In the genomic region with DNA sequence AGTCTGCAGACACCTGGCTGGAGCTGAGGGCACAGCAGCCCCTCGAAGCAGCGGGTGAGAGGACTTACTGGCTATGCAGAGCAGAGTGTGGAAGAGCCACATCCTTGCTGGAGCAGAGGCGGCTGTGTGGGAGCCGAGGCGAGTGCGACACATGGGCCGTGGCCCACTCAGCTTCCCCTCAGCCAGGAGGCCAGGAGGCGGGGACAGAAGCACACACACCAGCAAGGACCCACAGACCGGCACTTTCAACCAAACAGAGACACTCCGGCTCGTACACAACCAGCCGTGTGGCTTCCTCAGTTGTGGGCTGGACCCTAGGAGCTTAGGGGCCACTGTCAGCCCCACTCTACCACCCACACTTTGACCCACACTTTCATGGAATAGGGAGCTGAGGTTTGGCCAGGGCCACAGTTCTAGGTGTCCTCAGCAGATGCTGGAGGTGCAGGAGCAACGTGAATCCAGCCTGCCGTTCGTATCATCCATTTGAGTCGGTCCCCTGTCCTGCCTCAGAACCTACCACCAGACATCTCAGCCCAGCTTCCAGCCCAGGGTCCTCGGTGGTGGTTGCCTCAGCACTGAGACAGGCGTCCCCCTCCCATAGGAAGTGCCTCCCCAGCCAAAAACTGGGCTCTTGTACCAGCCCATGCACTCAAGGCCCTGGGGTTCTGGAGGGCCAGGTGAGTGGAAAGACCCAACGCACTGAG, we compare ENCODE assay signal across 8 cellular contexts. TPM values are rescaled to one million over a fixed set of nuclear protein-coding genes. Genes with fewer than 3 reads are reported as not detected.
DNase-seq lines count a peak whose midpoint lies in the region; ATAC-seq and TF ChIP-seq lines count a peak whose summit lies in the region.

A gene with protein sequence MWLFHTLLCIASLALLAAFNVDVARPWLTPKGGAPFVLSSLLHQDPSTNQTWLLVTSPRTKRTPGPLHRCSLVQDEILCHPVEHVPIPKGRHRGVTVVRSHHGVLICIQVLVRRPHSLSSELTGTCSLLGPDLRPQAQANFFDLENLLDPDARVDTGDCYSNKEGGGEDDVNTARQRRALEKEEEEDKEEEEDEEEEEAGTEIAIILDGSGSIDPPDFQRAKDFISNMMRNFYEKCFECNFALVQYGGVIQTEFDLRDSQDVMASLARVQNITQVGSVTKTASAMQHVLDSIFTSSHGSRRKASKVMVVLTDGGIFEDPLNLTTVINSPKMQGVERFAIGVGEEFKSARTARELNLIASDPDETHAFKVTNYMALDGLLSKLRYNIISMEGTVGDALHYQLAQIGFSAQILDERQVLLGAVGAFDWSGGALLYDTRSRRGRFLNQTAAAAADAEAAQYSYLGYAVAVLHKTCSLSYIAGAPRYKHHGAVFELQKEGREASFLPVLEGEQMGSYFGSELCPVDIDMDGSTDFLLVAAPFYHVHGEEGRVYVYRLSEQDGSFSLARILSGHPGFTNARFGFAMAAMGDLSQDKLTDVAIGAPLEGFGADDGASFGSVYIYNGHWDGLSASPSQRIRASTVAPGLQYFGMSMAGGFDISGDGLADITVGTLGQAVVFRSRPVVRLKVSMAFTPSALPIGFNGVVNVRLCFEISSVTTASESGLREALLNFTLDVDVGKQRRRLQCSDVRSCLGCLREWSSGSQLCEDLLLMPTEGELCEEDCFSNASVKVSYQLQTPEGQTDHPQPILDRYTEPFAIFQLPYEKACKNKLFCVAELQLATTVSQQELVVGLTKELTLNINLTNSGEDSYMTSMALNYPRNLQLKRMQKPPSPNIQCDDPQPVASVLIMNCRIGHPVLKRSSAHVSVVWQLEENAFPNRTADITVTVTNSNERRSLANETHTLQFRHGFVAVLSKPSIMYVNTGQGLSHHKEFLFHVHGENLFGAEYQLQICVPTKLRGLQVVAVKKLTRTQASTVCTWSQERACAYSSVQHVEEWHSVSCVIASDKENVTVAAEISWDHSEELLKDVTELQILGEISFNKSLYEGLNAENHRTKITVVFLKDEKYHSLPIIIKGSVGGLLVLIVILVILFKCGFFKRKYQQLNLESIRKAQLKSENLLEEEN (minus strand): TSS at position 146 of the 704 bp plus-strand sequence. CDS start 44 bp downstream, at position 102.

- H3K4me2 ChIP-seq in osteoblast (ENCODE audit: insufficient read depth, low read length) = peak within 1 kb of the TSS; percentile 55

- H3K36me3 Mint-ChIP-seq in Caco-2 (ENCODE audit: insufficient read depth, unreplicated experiment) = peaks cover 6% of the 10 kb centered on the region
- H3K36me3 Mint-ChIP-seq in T-helper 17 cell (ENCODE audit: low read depth) = no peaks in the 10 kb centered on the region

- intact Hi-C loops in Caco-2 (cut with micrococcal nuclease; ENCODE audit: unreplicated experiment) = no loop called here

- no peaks in the 10 kb centered on the region for H3K79me2 ChIP-seq in osteoblast (ENCODE audit: insufficient read depth, low read length)

- H3K4me1 ChIP-seq in Caco-2 (no peaks in the 10 kb centered on the region), osteoblast (ENCODE audit: insufficient read depth, low read length) (peaks cover 58% of the 10 kb centered on the region)

- peak within 1 kb of the TSS; percentile 99 for H3K27ac ChIP-seq in osteoblast (ENCODE audit: low read depth, low read length)

- H2AFZ ChIP-seq in osteoblast (ENCODE audit: low read length) = no peak within 1 kb of the TSS

- H3K4me3 Mint-ChIP-seq in Caco-2 (ENCODE audit: unreplicated experiment) (no peak within 1 kb of the TSS), T-helper 17 cell (peak within 1 kb of the TSS; percentile 65)

- CTCF ChIA-PET in Caco-2 (lab: Charles Lee) = no interaction called here

- ATAC-seq in T-helper 17 cell (no peak), HG02610 (IDR thresholded peaks at IDR 0.05; ENCODE audit: unreplicated experiment) (no peak), GM18868 (IDR thresholded peaks at IDR 0.05; ENCODE audit: unreplicated experiment) (no peak)

- H3K9me3 ChIP-seq in Caco-2 (no peaks in the 10 kb centered on the region), T-helper 17 cell (ENCODE audit: control insufficient read depth, low read length, poor library complexity, severe bottlenecking) (no peaks in the 10 kb centered on the region), osteoblast (ENCODE audit: low read depth, low read length) (no peaks in the 10 kb centered on the region)

- POLR2A ChIA-PET in Caco-2 (lab: Charles Lee) = no interaction called here

- TF ChIP-seq CTCF in Caco-2 (IDR thresholded peaks at IDR 0.05; ENCODE audit: insufficient read depth in 1 of 2, low read depth in 1 of 2, low read length in 1 of 2, severe bottlenecking in 1 of 2, unreplicated experiment in 1 of 2) (no peak), osteoblast (IDR thresholded peaks at IDR 0.05; ENCODE audit: extremely low read depth, low read depth, low read length) (no peak)

- DNase-seq in Caco-2 (no peak), T-helper 17 cell (no peak), glomerular endothelial cell (ENCODE audit: extremely low read depth, low read depth, low spot score) (no peak), osteoblast (ENCODE audit: insufficient read length, low spot score, missing footprints) (peak; percentile 59), D341Med (ENCODE audit: low spot score) (no peak), NCI-H524 treated with DMSO at 0.1 percent for 48 hours (lab: John Stamatoyannopoulos, UW) (no peak)

- H3K27ac Mint-ChIP-seq in Caco-2 (ENCODE audit: unreplicated experiment) (no peak within 1 kb of the TSS), T-helper 17 cell (peak within 1 kb of the TSS; percentile 32)

- H3K27me3 ChIP-seq in Caco-2 (replicated peaks; ENCODE audit: control insufficient read depth, insufficient read depth, low read length) (no peaks in the 10 kb centered on the region), osteoblast (ENCODE audit: insufficient read depth, low read length) (no peaks in the 10 kb centered on the region)

- no peaks in the 10 kb centered on the region for H3K9me3 Mint-ChIP-seq in Caco-2 (ENCODE audit: unreplicated experiment)

- no peaks in the 10 kb centered on the region for H3K4me1 Mint-ChIP-seq in Caco-2 (ENCODE audit: low read depth, unreplicated experiment)
- H3K4me1 Mint-ChIP-seq in T-helper 17 cell = peaks cover 17% of the 10 kb centered on the region

- H3K27me3 Mint-ChIP-seq in Caco-2 (ENCODE audit: insufficient read depth, unreplicated experiment) (no peaks in the 10 kb centered on the region), T-helper 17 cell (no peaks in the 10 kb centered on the region)

- H4K20me1 ChIP-seq in osteoblast (ENCODE audit: insufficient read depth, low read length) = no peaks in the 10 kb centered on the region

- no peaks in the 10 kb centered on the region for H3K36me3 ChIP-seq in Caco-2 (ENCODE audit: control insufficient read depth, insufficient read depth, low read length)
- peaks cover 1% of the 10 kb centered on the region for H3K36me3 ChIP-seq in osteoblast (ENCODE audit: insufficient read depth, low read length)

- no peak within 1 kb of the TSS for H3K4me3 ChIP-seq in Caco-2 (ENCODE audit: low read depth, low read length)
- H3K4me3 ChIP-seq in osteoblast (ENCODE audit: insufficient read depth, low read length) = no peak within 1 kb of the TSS

- BruUV-seq in Caco-2 (replicated peaks; lab: Mats Ljungman, UMichigan) = no TSS peak

RNA-seq across cellular contexts. Expression of the gene that starts here (rescaled TPM):
- total RNA-seq in Caco-2 (2022) (12.5 and 12.8 TPM in 2 replicates), T-helper 17 cell (10 to 100 TPM; 10.2 to 14.3 TPM), glomerular endothelial cell (10.5 and 13.3 TPM in 2 replicates), osteoblast (10.5 and 12.4 TPM in 2 replicates)
